Comparison of ENCODE assay signal across 1 cellular context in the genomic region with DNA sequence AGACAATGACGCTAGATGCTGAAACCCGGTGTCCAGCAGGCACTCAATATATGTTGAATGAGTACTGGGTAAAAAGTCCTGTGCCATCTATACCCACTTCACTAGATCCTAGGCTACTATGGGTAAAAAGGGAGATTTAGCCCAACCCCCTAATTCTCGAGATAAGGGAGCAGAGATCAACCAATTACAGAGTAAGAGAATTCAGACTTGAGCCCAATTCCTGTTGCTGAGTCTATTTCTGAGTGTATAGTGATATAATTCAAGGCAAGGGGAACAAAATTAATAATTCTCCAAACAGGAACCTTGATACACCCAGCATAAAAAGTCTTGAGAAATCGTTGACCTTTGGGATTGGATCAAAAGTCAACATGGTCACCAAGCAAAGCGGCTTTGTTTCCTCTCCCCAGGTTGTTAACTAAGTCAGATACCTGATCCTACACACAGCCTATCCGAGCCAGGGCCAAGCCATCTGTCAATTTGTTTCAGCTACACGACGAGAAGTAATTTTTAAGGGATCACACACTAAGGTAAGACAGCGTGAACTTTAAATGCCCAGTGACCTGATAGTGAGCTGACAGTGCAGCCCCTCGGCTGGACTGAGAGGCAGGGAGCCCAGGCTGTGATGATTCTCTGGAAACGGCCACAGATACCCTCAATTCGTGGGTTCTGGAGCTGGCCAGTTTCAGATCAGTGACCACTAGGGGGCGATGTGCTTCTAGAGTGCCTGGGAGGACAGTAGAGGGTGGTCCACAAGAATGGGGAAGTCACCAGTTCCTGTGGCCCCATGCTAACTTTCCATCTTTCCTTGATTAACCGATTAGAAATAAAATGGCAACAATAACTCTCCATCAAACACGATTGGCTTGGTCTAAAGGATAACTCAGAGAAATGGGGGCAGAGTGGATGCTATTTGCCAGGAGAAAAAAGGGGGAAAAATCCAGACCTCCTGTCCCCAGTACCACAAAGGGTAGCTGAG.
TF ChIP-seq lines count a peak whose summit lies in the region.

No MANE protein-coding gene starts in this region.

TF ChIP-seq in HepG2, 621 proteins besides CTCF, POLR2A, EP300 and RAD21 (continued from another document and continues in another):
- TF ChIP-seq, protein P1, sequence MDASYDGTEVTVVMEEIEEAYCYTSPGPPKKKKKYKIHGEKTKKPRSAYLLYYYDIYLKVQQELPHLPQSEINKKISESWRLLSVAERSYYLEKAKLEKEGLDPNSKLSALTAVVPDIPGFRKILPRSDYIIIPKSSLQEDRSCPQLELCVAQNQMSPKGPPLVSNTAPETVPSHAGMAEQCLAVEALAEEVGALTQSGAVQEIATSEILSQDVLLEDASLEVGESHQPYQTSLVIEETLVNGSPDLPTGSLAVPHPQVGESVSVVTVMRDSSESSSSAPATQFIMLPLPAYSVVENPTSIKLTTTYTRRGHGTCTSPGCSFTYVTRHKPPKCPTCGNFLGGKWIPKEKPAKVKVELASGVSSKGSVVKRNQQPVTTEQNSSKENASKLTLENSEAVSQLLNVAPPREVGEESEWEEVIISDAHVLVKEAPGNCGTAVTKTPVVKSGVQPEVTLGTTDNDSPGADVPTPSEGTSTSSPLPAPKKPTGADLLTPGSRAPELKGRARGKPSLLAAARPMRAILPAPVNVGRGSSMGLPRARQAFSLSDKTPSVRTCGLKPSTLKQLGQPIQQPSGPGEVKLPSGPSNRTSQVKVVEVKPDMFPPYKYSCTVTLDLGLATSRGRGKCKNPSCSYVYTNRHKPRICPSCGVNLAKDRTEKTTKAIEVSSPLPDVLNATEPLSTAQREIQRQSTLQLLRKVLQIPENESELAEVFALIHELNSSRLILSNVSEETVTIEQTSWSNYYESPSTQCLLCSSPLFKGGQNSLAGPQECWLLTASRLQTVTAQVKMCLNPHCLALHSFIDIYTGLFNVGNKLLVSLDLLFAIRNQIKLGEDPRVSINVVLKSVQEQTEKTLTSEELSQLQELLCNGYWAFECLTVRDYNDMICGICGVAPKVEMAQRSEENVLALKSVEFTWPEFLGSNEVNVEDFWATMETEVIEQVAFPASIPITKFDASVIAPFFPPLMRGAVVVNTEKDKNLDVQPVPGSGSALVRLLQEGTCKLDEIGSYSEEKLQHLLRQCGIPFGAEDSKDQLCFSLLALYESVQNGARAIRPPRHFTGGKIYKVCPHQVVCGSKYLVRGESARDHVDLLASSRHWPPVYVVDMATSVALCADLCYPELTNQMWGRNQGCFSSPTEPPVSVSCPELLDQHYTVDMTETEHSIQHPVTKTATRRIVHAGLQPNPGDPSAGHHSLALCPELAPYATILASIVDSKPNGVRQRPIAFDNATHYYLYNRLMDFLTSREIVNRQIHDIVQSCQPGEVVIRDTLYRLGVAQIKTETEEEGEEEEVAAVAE (CRISPR knock-in tag; IDR thresholded peaks at IDR 0.05; ENCODE audit: borderline replicate concordance): no peak; the same call in 1 of the 2 replicates
- no peak for TF ChIP-seq MBNL3 (CRISPR knock-in tag; conservative IDR thresholded peaks at IDR 0.05)
- peak; percentile 59 for TF ChIP-seq NFIC (IDR thresholded peaks at IDR 0.05; ENCODE audit: low read length)
- TF ChIP-seq KDM4B (CRISPR knock-in tag; IDR thresholded peaks at IDR 0.05): peak; percentile 59
- peak; percentile 30; the same call in 1 of the 2 replicates for TF ChIP-seq CREM (IDR thresholded peaks at IDR 0.05)
- TF ChIP-seq CREM (CRISPR knock-in tag; IDR thresholded peaks at IDR 0.05): no peak
- TF ChIP-seq ZNF251 (CRISPR knock-in tag; IDR thresholded peaks at IDR 0.05): no peak
- TF ChIP-seq NR2F1 (CRISPR knock-in tag; IDR thresholded peaks at IDR 0.05): peak in 1 of 2 experiments; percentile 35; a peak in 3 of 4 replicates
- TF ChIP-seq SNAPC2 (CRISPR knock-in tag; IDR thresholded peaks at IDR 0.05): no peak
- TF ChIP-seq, protein P2, sequence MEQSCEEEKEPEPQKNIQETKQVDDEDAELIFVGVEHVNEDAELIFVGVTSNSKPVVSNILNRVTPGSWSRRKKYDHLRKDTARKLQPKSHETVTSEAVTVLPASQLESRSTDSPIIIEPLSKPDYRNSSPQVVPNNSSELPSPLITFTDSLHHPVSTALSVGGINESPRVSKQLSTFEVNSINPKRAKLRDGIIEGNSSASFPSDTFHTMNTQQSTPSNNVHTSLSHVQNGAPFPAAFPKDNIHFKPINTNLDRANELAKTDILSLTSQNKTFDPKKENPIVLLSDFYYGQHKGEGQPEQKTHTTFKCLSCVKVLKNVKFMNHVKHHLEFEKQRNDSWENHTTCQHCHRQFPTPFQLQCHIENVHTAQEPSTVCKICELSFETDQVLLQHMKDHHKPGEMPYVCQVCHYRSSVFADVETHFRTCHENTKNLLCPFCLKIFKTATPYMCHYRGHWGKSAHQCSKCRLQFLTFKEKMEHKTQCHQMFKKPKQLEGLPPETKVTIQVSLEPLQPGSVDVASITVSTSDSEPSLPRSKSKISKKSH (CRISPR knock-in tag; IDR thresholded peaks at IDR 0.05; ENCODE audit: borderline replicate concordance): no peak
- TF ChIP-seq, protein P3, sequence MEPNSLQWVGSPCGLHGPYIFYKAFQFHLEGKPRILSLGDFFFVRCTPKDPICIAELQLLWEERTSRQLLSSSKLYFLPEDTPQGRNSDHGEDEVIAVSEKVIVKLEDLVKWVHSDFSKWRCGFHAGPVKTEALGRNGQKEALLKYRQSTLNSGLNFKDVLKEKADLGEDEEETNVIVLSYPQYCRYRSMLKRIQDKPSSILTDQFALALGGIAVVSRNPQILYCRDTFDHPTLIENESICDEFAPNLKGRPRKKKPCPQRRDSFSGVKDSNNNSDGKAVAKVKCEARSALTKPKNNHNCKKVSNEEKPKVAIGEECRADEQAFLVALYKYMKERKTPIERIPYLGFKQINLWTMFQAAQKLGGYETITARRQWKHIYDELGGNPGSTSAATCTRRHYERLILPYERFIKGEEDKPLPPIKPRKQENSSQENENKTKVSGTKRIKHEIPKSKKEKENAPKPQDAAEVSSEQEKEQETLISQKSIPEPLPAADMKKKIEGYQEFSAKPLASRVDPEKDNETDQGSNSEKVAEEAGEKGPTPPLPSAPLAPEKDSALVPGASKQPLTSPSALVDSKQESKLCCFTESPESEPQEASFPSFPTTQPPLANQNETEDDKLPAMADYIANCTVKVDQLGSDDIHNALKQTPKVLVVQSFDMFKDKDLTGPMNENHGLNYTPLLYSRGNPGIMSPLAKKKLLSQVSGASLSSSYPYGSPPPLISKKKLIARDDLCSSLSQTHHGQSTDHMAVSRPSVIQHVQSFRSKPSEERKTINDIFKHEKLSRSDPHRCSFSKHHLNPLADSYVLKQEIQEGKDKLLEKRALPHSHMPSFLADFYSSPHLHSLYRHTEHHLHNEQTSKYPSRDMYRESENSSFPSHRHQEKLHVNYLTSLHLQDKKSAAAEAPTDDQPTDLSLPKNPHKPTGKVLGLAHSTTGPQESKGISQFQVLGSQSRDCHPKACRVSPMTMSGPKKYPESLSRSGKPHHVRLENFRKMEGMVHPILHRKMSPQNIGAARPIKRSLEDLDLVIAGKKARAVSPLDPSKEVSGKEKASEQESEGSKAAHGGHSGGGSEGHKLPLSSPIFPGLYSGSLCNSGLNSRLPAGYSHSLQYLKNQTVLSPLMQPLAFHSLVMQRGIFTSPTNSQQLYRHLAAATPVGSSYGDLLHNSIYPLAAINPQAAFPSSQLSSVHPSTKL (CRISPR knock-in tag; IDR thresholded peaks at IDR 0.05): peak; percentile 68; the same call in 1 of the 2 replicates
- TF ChIP-seq, protein P4, sequence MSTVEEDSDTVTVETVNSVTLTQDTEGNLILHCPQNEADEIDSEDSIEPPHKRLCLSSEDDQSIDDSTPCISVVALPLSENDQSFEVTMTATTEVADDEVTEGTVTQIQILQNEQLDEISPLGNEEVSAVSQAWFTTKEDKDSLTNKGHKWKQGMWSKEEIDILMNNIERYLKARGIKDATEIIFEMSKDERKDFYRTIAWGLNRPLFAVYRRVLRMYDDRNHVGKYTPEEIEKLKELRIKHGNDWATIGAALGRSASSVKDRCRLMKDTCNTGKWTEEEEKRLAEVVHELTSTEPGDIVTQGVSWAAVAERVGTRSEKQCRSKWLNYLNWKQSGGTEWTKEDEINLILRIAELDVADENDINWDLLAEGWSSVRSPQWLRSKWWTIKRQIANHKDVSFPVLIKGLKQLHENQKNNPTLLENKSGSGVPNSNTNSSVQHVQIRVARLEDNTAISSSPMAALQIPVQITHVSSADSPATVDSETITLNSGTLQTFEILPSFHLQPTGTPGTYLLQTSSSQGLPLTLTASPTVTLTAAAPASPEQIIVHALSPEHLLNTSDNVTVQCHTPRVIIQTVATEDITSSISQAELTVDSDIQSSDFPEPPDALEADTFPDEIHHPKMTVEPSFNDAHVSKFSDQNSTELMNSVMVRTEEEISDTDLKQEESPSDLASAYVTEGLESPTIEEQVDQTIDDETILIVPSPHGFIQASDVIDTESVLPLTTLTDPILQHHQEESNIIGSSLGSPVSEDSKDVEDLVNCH (CRISPR knock-in tag; IDR thresholded peaks at IDR 0.05): no peak
- TF ChIP-seq, protein P5, sequence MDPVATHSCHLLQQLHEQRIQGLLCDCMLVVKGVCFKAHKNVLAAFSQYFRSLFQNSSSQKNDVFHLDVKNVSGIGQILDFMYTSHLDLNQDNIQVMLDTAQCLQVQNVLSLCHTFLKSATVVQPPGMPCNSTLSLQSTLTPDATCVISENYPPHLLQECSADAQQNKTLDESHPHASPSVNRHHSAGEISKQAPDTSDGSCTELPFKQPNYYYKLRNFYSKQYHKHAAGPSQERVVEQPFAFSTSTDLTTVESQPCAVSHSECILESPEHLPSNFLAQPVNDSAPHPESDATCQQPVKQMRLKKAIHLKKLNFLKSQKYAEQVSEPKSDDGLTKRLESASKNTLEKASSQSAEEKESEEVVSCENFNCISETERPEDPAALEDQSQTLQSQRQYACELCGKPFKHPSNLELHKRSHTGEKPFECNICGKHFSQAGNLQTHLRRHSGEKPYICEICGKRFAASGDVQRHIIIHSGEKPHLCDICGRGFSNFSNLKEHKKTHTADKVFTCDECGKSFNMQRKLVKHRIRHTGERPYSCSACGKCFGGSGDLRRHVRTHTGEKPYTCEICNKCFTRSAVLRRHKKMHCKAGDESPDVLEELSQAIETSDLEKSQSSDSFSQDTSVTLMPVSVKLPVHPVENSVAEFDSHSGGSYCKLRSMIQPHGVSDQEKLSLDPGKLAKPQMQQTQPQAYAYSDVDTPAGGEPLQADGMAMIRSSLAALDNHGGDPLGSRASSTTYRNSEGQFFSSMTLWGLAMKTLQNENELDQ (CRISPR knock-in tag; IDR thresholded peaks at IDR 0.05; ENCODE audit: borderline replicate concordance): no peak
- peak; percentile 62 for TF ChIP-seq CEBPG (CRISPR knock-in tag; IDR thresholded peaks at IDR 0.05)
- peak; percentile 64; the same call in 1 of the 2 replicates for TF ChIP-seq ARNTL (CRISPR knock-in tag; IDR thresholded peaks at IDR 0.05)
- peak; percentile 85; the same call in 1 of the 2 replicates for TF ChIP-seq ZNF34 (CRISPR knock-in tag; IDR thresholded peaks at IDR 0.05; ENCODE audit: borderline replicate concordance)
- no peak for TF ChIP-seq ZNF891 (CRISPR knock-in tag; IDR thresholded peaks at IDR 0.05)
- peak; percentile 53; the same call in 1 of the 2 replicates for TF ChIP-seq ZNF124 (CRISPR knock-in tag; IDR thresholded peaks at IDR 0.05)
- TF ChIP-seq ZNF776 (CRISPR knock-in tag; IDR thresholded peaks at IDR 0.05): no peak
- TF ChIP-seq GABPA (IDR thresholded peaks at IDR 0.05; ENCODE audit: low read depth, low read length): no peak
- TF ChIP-seq GABPA (CRISPR knock-in tag; IDR thresholded peaks at IDR 0.05; ENCODE audit: low read depth): peak; percentile 50
- TF ChIP-seq ZNF329 (CRISPR knock-in tag; IDR thresholded peaks at IDR 0.05; ENCODE audit: low read depth): 0 out of 2 replicates have a peak, but pooled peaks have one; percentile 35
- no peak for TF ChIP-seq ZNF460 (CRISPR knock-in tag; IDR thresholded peaks at IDR 0.05; ENCODE audit: borderline replicate concordance)
- no peak for TF ChIP-seq HCFC1 (IDR thresholded peaks at IDR 0.05; ENCODE audit: low read depth, low read length)
- peak; percentile 69; the same call in 1 of the 2 replicates for TF ChIP-seq ZNF761 (CRISPR knock-in tag; conservative IDR thresholded peaks at IDR 0.05)
- TF ChIP-seq IRF2 (CRISPR knock-in tag; IDR thresholded peaks at IDR 0.05): peak; percentile 47; the same call in 1 of the 2 replicates
- peak; percentile 61 for TF ChIP-seq HDAC2 (CRISPR knock-in tag; IDR thresholded peaks at IDR 0.05)
- peak; percentile 49; the same call in 1 of the 2 replicates for TF ChIP-seq PITX1 (CRISPR knock-in tag; IDR thresholded peaks at IDR 0.05)
- TF ChIP-seq MLLT10 (CRISPR knock-in tag; IDR thresholded peaks at IDR 0.05): no peak
- peak; percentile 52; the same call in 1 of the 2 replicates for TF ChIP-seq ETV5 (CRISPR knock-in tag; IDR thresholded peaks at IDR 0.05; ENCODE audit: borderline replicate concordance)
- no peak for TF ChIP-seq ZNF644 (CRISPR knock-in tag; IDR thresholded peaks at IDR 0.05; ENCODE audit: low read depth)
- TF ChIP-seq KAT7 (CRISPR knock-in tag; IDR thresholded peaks at IDR 0.05; ENCODE audit: borderline replicate concordance): peak; percentile 53; the same call in 1 of the 2 replicates
- TF ChIP-seq RARA (CRISPR knock-in tag; IDR thresholded peaks at IDR 0.05): peak; percentile 63
- TF ChIP-seq MTF2 (CRISPR knock-in tag; IDR thresholded peaks at IDR 0.05; ENCODE audit: borderline replicate concordance): peak; percentile 86; the same call in 1 of the 2 replicates
- no peak for TF ChIP-seq ZNF616 (CRISPR knock-in tag; IDR thresholded peaks at IDR 0.05; ENCODE audit: low read depth)
- peak; percentile 88 for TF ChIP-seq ZNF230 (CRISPR knock-in tag; IDR thresholded peaks at IDR 0.05)
- TF ChIP-seq TCF7 (IDR thresholded peaks at IDR 0.05; ENCODE audit: low read depth): peak; percentile 21
- TF ChIP-seq ZNF44 (CRISPR knock-in tag; IDR thresholded peaks at IDR 0.05): peak; percentile 47; the same call in 1 of the 2 replicates
- peak; percentile 86; the same call in 1 of the 2 replicates for TF ChIP-seq ZSCAN29 (CRISPR knock-in tag; conservative IDR thresholded peaks at IDR 0.05)
- TF ChIP-seq SIN3B (IDR thresholded peaks at IDR 0.05; ENCODE audit: low read length): no peak
